In the genomic region with DNA sequence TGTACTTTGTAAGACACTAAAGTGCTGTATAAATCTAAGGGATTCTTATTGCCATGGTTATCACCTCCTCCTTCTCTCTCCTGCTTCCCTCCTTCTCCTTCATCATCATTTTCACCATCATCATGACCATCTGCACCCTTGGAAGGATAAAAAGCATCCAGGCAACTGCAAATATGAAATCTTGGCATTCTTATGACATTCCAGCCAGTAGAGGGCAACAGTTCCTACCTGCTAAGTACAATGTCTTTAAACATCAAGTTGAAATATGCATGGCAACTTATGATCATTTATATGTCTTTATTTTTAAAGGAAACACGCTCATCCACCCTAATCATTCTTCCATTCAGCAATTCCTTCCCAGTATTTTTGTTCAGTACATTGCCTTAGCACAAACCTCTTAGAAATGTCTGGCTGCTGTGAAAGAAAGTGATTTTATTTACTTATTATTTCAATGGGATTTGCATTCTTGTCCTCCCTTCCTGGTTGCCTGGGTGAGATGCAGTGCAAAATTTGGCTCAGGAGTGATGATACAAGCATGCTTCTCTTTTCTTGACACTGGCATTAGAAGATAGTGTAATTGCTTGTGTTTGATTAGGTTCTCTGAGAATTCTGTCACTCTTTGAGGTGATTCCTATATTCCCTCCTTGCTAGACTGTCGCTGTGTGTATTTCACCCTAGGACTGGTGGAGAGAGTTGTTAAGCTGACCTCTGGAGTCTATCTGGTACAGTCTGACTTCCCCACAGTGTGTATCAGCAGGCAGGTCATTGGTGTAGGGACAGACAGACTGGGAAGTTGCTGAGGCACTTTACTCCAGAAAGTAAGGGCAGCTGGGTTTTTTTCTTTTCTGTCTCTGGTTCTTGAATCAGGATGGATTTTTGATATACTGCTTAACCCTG, we compare ENCODE assay signal across 8 cellular contexts.
DNase-seq lines count a peak whose midpoint lies in the region; ATAC-seq, FAIRE-seq and TF ChIP-seq lines count a peak whose summit lies in the region.

No MANE protein-coding gene starts in this region.

- POLR2A ChIA-PET in AG04450 (lab: Yijun Ruan, JAX) (no interaction called here), SK-N-SH (lab: Yijun Ruan, JAX) (no interaction called here)
- POLR2A ChIA-PET in CD8-positive, alpha-beta T cell (lab: Charles Lee): no interaction called here

- CTCF ChIA-PET in AG04450 (lab: Charles Lee) (interaction anchor here (0.6 to 2.5 kb wide), 10 partner anchors 9 to 216 kb away, joined by 3 to 21 read pairs (median 3); no protein-coding TSS in a partner anchor), SK-N-SH (lab: Yijun Ruan, JAX) (interaction anchor here (0.7 to 3.4 kb wide), 43 partner anchors 8 to 531 kb away, joined by 3 to 26 read pairs (median 4); a partner anchor contains a TSS)
- CTCF ChIA-PET in CD8-positive, alpha-beta T cell (lab: Charles Lee): interaction anchor here (0.6 kb wide), 1 partner anchor 64 kb away, joined by 3 read pairs; no protein-coding TSS in a partner anchor

- H3K36me3 ChIP-seq in SK-N-SH (replicated peaks in 1 of 2; ENCODE audit: control insufficient read depth in 1 of 2, insufficient read depth in 2 of 2, low read length in 1 of 2) (no peaks in the 10 kb centered on the region), testis (ENCODE audit: low read depth, missing control alignments) (no peaks in the 10 kb centered on the region)
- H3K36me3 ChIP-seq in CD8-positive, alpha-beta T cell (ENCODE audit: insufficient read depth, low read length): no peaks in the 10 kb centered on the region

- peak; percentile 77 for TF ChIP-seq RAD21 in SK-N-SH (IDR thresholded peaks at IDR 0.05; ENCODE audit: low read length)

- no peak overlapping the region for H3K4me2 ChIP-seq in SK-N-SH

- H3K36me3 Mint-ChIP-seq in CD8-positive, alpha-beta T cell: peaks cover 4% of the 10 kb centered on the region

- no peaks in the 10 kb centered on the region for H3K79me2 ChIP-seq in SK-N-SH (ENCODE audit: insufficient read depth)

- no peaks in the 10 kb centered on the region for H3K9me3 Mint-ChIP-seq in CD8-positive, alpha-beta T cell

- H2AFZ ChIP-seq in SK-N-SH (ENCODE audit: low read depth): no peak overlapping the region

- H3K4me3 ChIP-seq in AG04450 (ENCODE audit: low read depth, low read length): no peak overlapping the region
- H3K4me3 ChIP-seq in SK-N-SH (ENCODE audit: low read depth in 2 of 2, low read length in 1 of 2): no peak overlapping the region
- H3K4me3 ChIP-seq in testis: no peak overlapping the region
- no peak overlapping the region for H3K4me3 ChIP-seq in CD8-positive, alpha-beta T cell (ENCODE audit: low read depth, low read length)

- TF ChIP-seq CTCF in AG04450 (IDR thresholded peaks at IDR 0.05; ENCODE audit: low read depth, low read length): peak; percentile 66
- peak; percentile 98 for TF ChIP-seq CTCF in SK-N-SH (IDR thresholded peaks at IDR 0.05)
- peak; percentile 28 to 52 (median 30) for TF ChIP-seq CTCF in testis (IDR thresholded peaks at IDR 0.05)
- no peak for TF ChIP-seq CTCF in CD8-positive, alpha-beta T cell (IDR thresholded peaks at IDR 0.05)

- peak; percentile 89 for FAIRE-seq in H54 (lab: Jason Lieb, UNC)

- no peaks in the 10 kb centered on the region for H3K9me2 ChIP-seq in SK-N-SH

- TF ChIP-seq EP300 in SK-N-SH (IDR thresholded peaks at IDR 0.05; ENCODE audit: borderline replicate concordance in 1 of 2, low read depth in 1 of 2, low read length in 1 of 2): no peak

- H3K27ac Mint-ChIP-seq in CD8-positive, alpha-beta T cell: no peak overlapping the region

- 44% methylated on average over 2 of the region's 2 CpGs for WGBS in SK-N-SH (ENCODE audit: low lambda C conversion rate)
- WGBS in testis, 2 donors: 66 to 85% methylated on average over 2 of the region's 2 CpGs

- no peak overlapping the region for H3K27ac ChIP-seq in AG04450 (ENCODE audit: low read depth, low read length)
- no peak overlapping the region for H3K27ac ChIP-seq in SK-N-SH (ENCODE audit: low read depth in 2 of 2, low read length in 1 of 2)
- no peak overlapping the region for H3K27ac ChIP-seq in testis
- H3K27ac ChIP-seq in CD8-positive, alpha-beta T cell (ENCODE audit: low read depth, low read length): no peak overlapping the region

- H3F3A ChIP-seq in SK-N-SH (replicated peaks; ENCODE audit: insufficient read depth): no peaks in the 10 kb centered on the region

- ATAC-seq in GM21423 (IDR thresholded peaks at IDR 0.05; ENCODE audit: unreplicated experiment): no peak
- ATAC-seq in CD8-positive, alpha-beta T cell: no peak

- no peaks in the 10 kb centered on the region for H3K27me3 Mint-ChIP-seq in CD8-positive, alpha-beta T cell (ENCODE audit: low read depth)

- no peaks in the 10 kb centered on the region for H4K20me1 ChIP-seq in SK-N-SH (ENCODE audit: insufficient read depth)

- no peak overlapping the region for H3K9ac ChIP-seq in SK-N-SH

- H3K4me3 Mint-ChIP-seq in CD8-positive, alpha-beta T cell: no peak overlapping the region

- intact Hi-C loops in testis (cut with DNase I; ENCODE audit: low total_unique reads): no loop called here
- intact Hi-C loops in CD8-positive, alpha-beta T cell (cut with DNase I, micrococcal nuclease): no loop called here

- DNase-seq in AG04450 (ENCODE audit: low read depth, low spot score) (no peak), H54 (ENCODE audit: insufficient read length, low spot score) (peak; percentile 33), SK-N-SH (no peak), glomerular endothelial cell (ENCODE audit: extremely low read depth, low read depth, low spot score) (peak; percentile 82), testis (no peak), ecto neural progenitor cell (ENCODE audit: low spot score) (no peak)
- no peak for DNase-seq in CD8-positive, alpha-beta T cell

- peaks cover 0 to 2% of the 10 kb centered on the region in 2 experiments; a peak in 2 of 4 replicates for H3K4me1 ChIP-seq in SK-N-SH (ENCODE audit: control insufficient read depth in 1 of 2, insufficient read depth in 2 of 2, low read depth in 1 of 2, low read length in 1 of 2)
- H3K4me1 ChIP-seq in testis: no peaks in the 10 kb centered on the region
- H3K4me1 ChIP-seq in CD8-positive, alpha-beta T cell (ENCODE audit: insufficient read depth, low read length): no peaks in the 10 kb centered on the region

- H3K9me3 ChIP-seq in AG04450 (ENCODE audit: control insufficient read depth, insufficient read depth, low read length): peaks cover 5% of the 10 kb centered on the region; the same call in 1 of the 2 replicates
- H3K9me3 ChIP-seq in SK-N-SH: no peaks in the 10 kb centered on the region
- H3K9me3 ChIP-seq in testis: no peaks in the 10 kb centered on the region
- H3K9me3 ChIP-seq in CD8-positive, alpha-beta T cell (ENCODE audit: low read length): no peaks in the 10 kb centered on the region

- TF ChIP-seq POLR2A in H54 (IDR thresholded peaks at IDR 0.05; ENCODE audit: low read depth, low read length) (no peak), testis (IDR thresholded peaks at IDR 0.05) (no peak)

- no peaks in the 10 kb centered on the region for H3K27me3 ChIP-seq in AG04450 (ENCODE audit: control insufficient read depth, insufficient read depth, low read length)
- H3K27me3 ChIP-seq in SK-N-SH (ENCODE audit: insufficient read depth): no peaks in the 10 kb centered on the region
- no peaks in the 10 kb centered on the region for H3K27me3 ChIP-seq in testis
- H3K27me3 ChIP-seq in CD8-positive, alpha-beta T cell (ENCODE audit: insufficient read depth, low read length): no peaks in the 10 kb centered on the region

- no peaks in the 10 kb centered on the region for H3K4me1 Mint-ChIP-seq in CD8-positive, alpha-beta T cell (ENCODE audit: low read depth)

TF ChIP-seq in SK-N-SH, 30 proteins besides CTCF, POLR2A, EP300 and RAD21 (continues in another document):
- TF ChIP-seq CHD2 (IDR thresholded peaks at IDR 0.05; ENCODE audit: low read length, partially characterized antibody): no peak
- TF ChIP-seq YY1 (IDR thresholded peaks at IDR 0.05; ENCODE audit: low read depth): no peak
- peak; percentile 39; the same call in 1 of the 2 replicates for TF ChIP-seq TCF12 (IDR thresholded peaks at IDR 0.05)
- TF ChIP-seq, protein P1, sequence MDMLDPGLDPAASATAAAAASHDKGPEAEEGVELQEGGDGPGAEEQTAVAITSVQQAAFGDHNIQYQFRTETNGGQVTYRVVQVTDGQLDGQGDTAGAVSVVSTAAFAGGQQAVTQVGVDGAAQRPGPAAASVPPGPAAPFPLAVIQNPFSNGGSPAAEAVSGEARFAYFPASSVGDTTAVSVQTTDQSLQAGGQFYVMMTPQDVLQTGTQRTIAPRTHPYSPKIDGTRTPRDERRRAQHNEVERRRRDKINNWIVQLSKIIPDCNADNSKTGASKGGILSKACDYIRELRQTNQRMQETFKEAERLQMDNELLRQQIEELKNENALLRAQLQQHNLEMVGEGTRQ (IDR thresholded peaks at IDR 0.05; ENCODE audit: borderline replicate concordance, low read depth, low read length): no peak
- peak; percentile 98 for TF ChIP-seq TEAD4 (IDR thresholded peaks at IDR 0.05; ENCODE audit: borderline replicate concordance, insufficient read depth)
- TF ChIP-seq ELF1 (IDR thresholded peaks at IDR 0.05): no peak
- TF ChIP-seq, protein P2, sequence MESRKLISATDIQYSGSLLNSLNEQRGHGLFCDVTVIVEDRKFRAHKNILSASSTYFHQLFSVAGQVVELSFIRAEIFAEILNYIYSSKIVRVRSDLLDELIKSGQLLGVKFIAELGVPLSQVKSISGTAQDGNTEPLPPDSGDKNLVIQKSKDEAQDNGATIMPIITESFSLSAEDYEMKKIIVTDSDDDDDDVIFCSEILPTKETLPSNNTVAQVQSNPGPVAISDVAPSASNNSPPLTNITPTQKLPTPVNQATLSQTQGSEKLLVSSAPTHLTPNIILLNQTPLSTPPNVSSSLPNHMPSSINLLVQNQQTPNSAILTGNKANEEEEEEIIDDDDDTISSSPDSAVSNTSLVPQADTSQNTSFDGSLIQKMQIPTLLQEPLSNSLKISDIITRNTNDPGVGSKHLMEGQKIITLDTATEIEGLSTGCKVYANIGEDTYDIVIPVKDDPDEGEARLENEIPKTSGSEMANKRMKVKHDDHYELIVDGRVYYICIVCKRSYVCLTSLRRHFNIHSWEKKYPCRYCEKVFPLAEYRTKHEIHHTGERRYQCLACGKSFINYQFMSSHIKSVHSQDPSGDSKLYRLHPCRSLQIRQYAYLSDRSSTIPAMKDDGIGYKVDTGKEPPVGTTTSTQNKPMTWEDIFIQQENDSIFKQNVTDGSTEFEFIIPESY (IDR thresholded peaks at IDR 0.05; ENCODE audit: borderline replicate concordance, low read depth): no peak
- TF ChIP-seq SMC3 (IDR thresholded peaks at IDR 0.05; ENCODE audit: low read depth, low read length): peak; percentile 65
- no peak for TF ChIP-seq MXI1 (IDR thresholded peaks at IDR 0.05; ENCODE audit: low read depth, low read length)
- TF ChIP-seq, protein P3, sequence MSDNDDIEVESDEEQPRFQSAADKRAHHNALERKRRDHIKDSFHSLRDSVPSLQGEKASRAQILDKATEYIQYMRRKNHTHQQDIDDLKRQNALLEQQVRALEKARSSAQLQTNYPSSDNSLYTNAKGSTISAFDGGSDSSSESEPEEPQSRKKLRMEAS (IDR thresholded peaks at IDR 0.05; ENCODE audit: low read depth): no peak

Comparison
In these comparisons a context has a peak if more than half of its experiments do, and no peak if none do; other contexts are left out.
1. DNase-seq: peak in H54 (single experiment) and glomerular endothelial cell (single experiment); none in AG04450 (single experiment), SK-N-SH (single experiment), testis (single experiment), ecto neural progenitor cell (single experiment) and CD8-positive, alpha-beta T cell (0 of 7).